In the genomic region with DNA sequence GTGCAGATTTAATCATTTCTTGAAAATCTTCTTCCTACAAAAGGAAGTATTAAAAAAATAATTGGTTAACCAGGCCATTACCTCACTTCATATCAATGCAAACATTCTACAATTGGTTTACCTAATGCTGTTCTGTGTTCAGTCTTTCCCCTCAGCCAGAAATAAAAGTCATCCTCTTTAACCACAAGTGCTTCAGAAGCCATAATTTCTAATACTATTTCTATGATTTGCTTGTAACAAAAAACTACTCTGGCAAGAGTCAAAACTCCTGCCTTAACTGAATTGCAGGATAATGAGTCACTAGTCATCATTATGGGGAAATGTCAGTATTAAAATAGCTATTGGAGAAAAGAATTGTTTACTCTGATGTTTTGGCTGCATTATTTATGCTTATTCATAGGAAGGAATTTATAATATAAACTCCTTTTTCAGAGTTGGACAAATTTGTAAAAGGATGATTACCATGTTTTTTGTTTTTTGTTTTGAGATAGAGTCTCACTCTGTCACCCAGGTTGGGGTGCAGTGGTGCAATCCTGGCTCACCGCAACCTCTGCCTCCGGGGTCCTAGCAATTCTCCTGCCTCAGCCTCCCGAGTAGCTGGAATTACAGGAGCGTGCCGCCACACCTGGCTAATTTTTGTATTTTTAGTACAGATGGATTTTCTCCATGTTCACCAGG, we compare ENCODE assay signal across 13 cellular contexts. TPM values are rescaled to one million over a fixed set of nuclear protein-coding genes. Genes with fewer than 3 reads are reported as not detected.
DNase-seq lines count a peak whose midpoint lies in the region; ATAC-seq and TF ChIP-seq lines count a peak whose summit lies in the region.
"Had no signal": no experiment of that assay in that cellular context is flagged by ENCODE, and none has a peak within 500 bp of the region (broad histone marks: within the 10 kb centered on the region; RNA-seq: fewer than 3 reads in every experiment).

No MANE protein-coding gene starts in this region.

- TF ChIP-seq CTCF in foreskin keratinocyte (conservative IDR thresholded peaks at IDR 0.05): no peak

- no peak overlapping the region for H3K27ac Mint-ChIP-seq in stimulated activated naive CD8-positive, alpha-beta T cell treated with anti-CD3 and anti-CD28 coated beads, Interleukin-15, amount 100 ng/mL, for 72 hours
- H3K27ac Mint-ChIP-seq: activated CD8-positive, alpha-beta T cell treated with anti-CD3 and anti-CD28 coated beads for 36 hours; T-cell had no signal

- H3K4me3 Mint-ChIP-seq in stimulated activated naive CD8-positive, alpha-beta T cell treated with anti-CD3 and anti-CD28 coated beads, Interleukin-15, amount 100 ng/mL, for 72 hours: no peak overlapping the region
- H3K4me3 Mint-ChIP-seq: activated CD8-positive, alpha-beta T cell treated with anti-CD3 and anti-CD28 coated beads for 36 hours; T-cell had no signal

- no peaks in the 10 kb centered on the region for H3K27me3 ChIP-seq in adipocyte (replicated peaks; ENCODE audit: control insufficient read depth, insufficient read depth, low read length)
- no peaks in the 10 kb centered on the region for H3K27me3 ChIP-seq in foreskin keratinocyte
- H3K27me3 ChIP-seq in stomach smooth muscle (ENCODE audit: control insufficient read depth in 1 of 2, insufficient read depth in 2 of 2, low read length in 2 of 2): no peaks in the 10 kb centered on the region

- no peak overlapping the region for H3K27ac ChIP-seq in foreskin keratinocyte
- peak overlapping the region; percentile 18 for H3K27ac ChIP-seq in stomach smooth muscle (ENCODE audit: low read length)

- no peak overlapping the region for H3K4me3 ChIP-seq in adipocyte (ENCODE audit: low read length)
- no peak overlapping the region for H3K4me3 ChIP-seq in stomach smooth muscle (ENCODE audit: low read length in 2 of 2)

- no peaks in the 10 kb centered on the region for H3K9me3 ChIP-seq in adipocyte (ENCODE audit: control insufficient read depth, low read length)
- H3K9me3 ChIP-seq in stomach smooth muscle (ENCODE audit: control insufficient read depth in 2 of 2, low read length in 2 of 2): no peaks in the 10 kb centered on the region

- peak; percentile 79 for ATAC-seq in foreskin keratinocyte
- ATAC-seq in stimulated activated naive CD8-positive, alpha-beta T cell treated with anti-CD3 and anti-CD28 coated beads, Interleukin-15, amount 100 ng/mL, for 72 hours: no peak
- ATAC-seq in HG03135 (IDR thresholded peaks at IDR 0.05; ENCODE audit: unreplicated experiment): no peak
- ATAC-seq: activated CD8-positive, alpha-beta T cell treated with anti-CD3 and anti-CD28 coated beads for 36 hours; T-cell had no signal

- H3K9ac ChIP-seq in adipocyte (ENCODE audit: low read length) (peak overlapping the region; percentile 62), stomach smooth muscle (ENCODE audit: low read length in 2 of 2) (no peak overlapping the region)

- H3K4me1 ChIP-seq in adipocyte (ENCODE audit: control insufficient read depth, insufficient read depth, low read length) (peaks cover 19% of the 10 kb centered on the region), foreskin keratinocyte (no peaks in the 10 kb centered on the region), stomach smooth muscle (ENCODE audit: control insufficient read depth, insufficient read depth, low read length) (peaks cover 2% of the 10 kb centered on the region)

- no peaks in the 10 kb centered on the region for H3K9me3 Mint-ChIP-seq in stimulated activated naive CD8-positive, alpha-beta T cell treated with anti-CD3 and anti-CD28 coated beads, Interleukin-15, amount 100 ng/mL, for 72 hours
- H3K9me3 Mint-ChIP-seq: T-cell had no signal

- DNase-seq in HCEC 1CT (peak; percentile 92), adipocyte (ENCODE audit: low read depth) (peak; percentile 93), foreskin keratinocyte (peak; percentile 75 to 86), hypothalamus (lab: John Stamatoyannopoulos, UW) (no peak), GM19238 (ENCODE audit: insufficient read length, low spot score) (no peak)
- DNase-seq in stimulated activated naive CD8-positive, alpha-beta T cell treated with anti-CD3 and anti-CD28 coated beads, Interleukin-15, amount 100 ng/mL, for 72 hours: no peak
- DNase-seq: activated CD8-positive, alpha-beta T cell treated with anti-CD3 and anti-CD28 coated beads for 36 hours; anterior cingulate cortex; NCI-H2171 treated with DMSO at 0.1 percent for 48 hours; T-cell had no signal

- H3K27me3 Mint-ChIP-seq in stimulated activated naive CD8-positive, alpha-beta T cell treated with anti-CD3 and anti-CD28 coated beads, Interleukin-15, amount 100 ng/mL, for 72 hours: no peaks in the 10 kb centered on the region
- H3K27me3 Mint-ChIP-seq: activated CD8-positive, alpha-beta T cell treated with anti-CD3 and anti-CD28 coated beads for 36 hours; T-cell had no signal

- no peaks in the 10 kb centered on the region for H3K4me1 Mint-ChIP-seq in stimulated activated naive CD8-positive, alpha-beta T cell treated with anti-CD3 and anti-CD28 coated beads, Interleukin-15, amount 100 ng/mL, for 72 hours
- H3K4me1 Mint-ChIP-seq: T-cell had no signal

- H3K36me3 ChIP-seq in adipocyte (ENCODE audit: control insufficient read depth, insufficient read depth, low read length, severe bottlenecking): no peaks in the 10 kb centered on the region
- H3K36me3 ChIP-seq in stomach smooth muscle (ENCODE audit: control insufficient read depth in 2 of 2, insufficient read depth in 2 of 2, low read length in 2 of 2): peaks cover 11 to 19% of the 10 kb centered on the region in 2 donors

RNA-seq across cellular contexts. Expression of a gene that starts 55.5 kb away (rescaled TPM):
- 0.07 and 0.41 TPM in 2 replicates for total RNA-seq in foreskin keratinocyte
- 0.14 and 0.15 TPM in 2 replicates for polyA plus RNA-seq in foreskin keratinocyte
- total RNA-seq: subcutaneous adipose tissue had no signal

Comparison
In these comparisons a context has a peak if more than half of its experiments do, and no peak if none do; other contexts are left out.
1. DNase-seq: peak in HCEC 1CT (single experiment), adipocyte (single experiment) and foreskin keratinocyte (2 of 2); none in hypothalamus (0 of 51), stimulated activated naive CD8-positive, alpha-beta T cell treated with anti-CD3 and anti-CD28 coated beads, Interleukin-15, amount 100 ng/mL, for 72 hours (0 of 2) and GM19238 (single experiment).